8 cellular contexts compared by ENCODE assay signal in the genomic region with DNA sequence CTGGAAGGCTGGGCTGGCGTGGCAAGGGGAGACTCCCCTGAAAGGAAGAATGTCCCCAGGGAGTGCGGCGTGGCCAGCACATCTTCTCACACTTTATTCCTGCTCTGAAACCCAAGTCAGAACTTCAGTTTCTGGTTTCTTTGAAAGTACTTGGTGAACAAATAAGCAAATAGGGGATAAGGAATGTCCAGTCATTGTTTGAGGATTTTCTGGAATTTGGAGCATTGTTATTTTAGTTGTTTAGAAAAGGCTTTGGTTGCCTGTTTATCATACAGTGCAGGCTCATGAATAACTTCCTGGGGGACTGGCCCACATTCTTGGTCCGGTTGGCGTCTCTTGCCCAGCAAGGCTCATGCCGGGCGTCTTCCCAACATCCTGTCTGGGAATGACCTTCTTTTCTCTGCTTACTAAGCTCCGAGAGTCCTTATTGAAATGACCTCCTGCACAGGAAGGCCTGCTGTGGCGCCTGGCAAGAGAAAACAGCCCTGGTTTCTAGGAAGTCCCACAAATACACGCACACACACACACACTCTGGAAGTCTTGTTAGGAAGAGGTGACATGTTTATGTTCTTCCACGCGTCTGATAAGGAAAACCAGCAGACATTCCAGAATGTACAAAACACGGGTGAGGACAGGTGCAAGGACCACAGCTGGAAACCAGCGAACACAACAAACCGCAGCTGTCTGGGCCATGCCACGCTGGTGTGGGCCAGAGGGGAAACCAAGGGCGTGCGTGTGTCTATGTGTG.
DNase-seq lines count a peak whose midpoint lies in the region; ATAC-seq, FAIRE-seq and TF ChIP-seq lines count a peak whose summit lies in the region.

No MANE protein-coding gene starts in this region.

- CTCF ChIA-PET in activated naive CD4-positive, alpha-beta T cell treated with anti-CD3 and anti-CD28 coated beads, Interleukin-2, amount 10 ng/mL, durations not matched to agents 7 days and 5 days (lab: Charles Lee) = no interaction called here

- DNase-seq in HS-27A (ENCODE audit: low read depth) (peak; percentile 98), bronchial epithelial cell (ENCODE audit: low read depth) (peak; percentile 41), kidney glomerular epithelial cell (lab: John Stamatoyannopoulos, UW) (peak; percentile 96), stromal cell of bone marrow (ENCODE audit: low read depth) (peak; percentile 67), NCI-H2107 treated with DMSO at 0.1 percent for 48 hours (lab: John Stamatoyannopoulos, UW; ENCODE audit: unreplicated experiment) (no peak)
- no peak for DNase-seq in activated naive CD4-positive, alpha-beta T cell treated with anti-CD3 and anti-CD28 coated beads, Interleukin-2, amount 10 ng/mL, durations not matched to agents 7 days and 5 days

- peaks cover 7% of the 10 kb centered on the region for H3K27me3 Mint-ChIP-seq in activated naive CD4-positive, alpha-beta T cell treated with anti-CD3 and anti-CD28 coated beads, Interleukin-2, amount 10 ng/mL, durations not matched to agents 7 days and 5 days

- FAIRE-seq in bronchial epithelial cell (lab: Jason Lieb, UNC) = peak; percentile 52

- H3K4me1 Mint-ChIP-seq in activated naive CD4-positive, alpha-beta T cell treated with anti-CD3 and anti-CD28 coated beads, Interleukin-2, amount 10 ng/mL, durations not matched to agents 7 days and 5 days = no peaks in the 10 kb centered on the region

- TF ChIP-seq CTCF in bronchial epithelial cell (IDR thresholded peaks at IDR 0.05; ENCODE audit: insufficient read depth, low read length, severe bottlenecking) = no peak

- H3K27me3 ChIP-seq in bronchial epithelial cell (ENCODE audit: control insufficient read depth, insufficient read depth, low read length) = no peaks in the 10 kb centered on the region

- ATAC-seq in GM19023 (IDR thresholded peaks at IDR 0.05; ENCODE audit: unreplicated experiment) (no peak), GM19397 (IDR thresholded peaks at IDR 0.05; ENCODE audit: unreplicated experiment) (no peak)

- no peaks in the 10 kb centered on the region for H3K9me3 Mint-ChIP-seq in activated naive CD4-positive, alpha-beta T cell treated with anti-CD3 and anti-CD28 coated beads, Interleukin-2, amount 10 ng/mL, durations not matched to agents 7 days and 5 days

- H3K36me3 ChIP-seq in bronchial epithelial cell (ENCODE audit: control insufficient read depth, insufficient read depth, low read length) = no peaks in the 10 kb centered on the region

- no peak overlapping the region for H3K27ac Mint-ChIP-seq in activated naive CD4-positive, alpha-beta T cell treated with anti-CD3 and anti-CD28 coated beads, Interleukin-2, amount 10 ng/mL, durations not matched to agents 7 days and 5 days

- H3K4me3 ChIP-seq in bronchial epithelial cell (ENCODE audit: low read depth, low read length) = no peak overlapping the region

- no peaks in the 10 kb centered on the region for H3K36me3 Mint-ChIP-seq in activated naive CD4-positive, alpha-beta T cell treated with anti-CD3 and anti-CD28 coated beads, Interleukin-2, amount 10 ng/mL, durations not matched to agents 7 days and 5 days

- H3K4me3 Mint-ChIP-seq in activated naive CD4-positive, alpha-beta T cell treated with anti-CD3 and anti-CD28 coated beads, Interleukin-2, amount 10 ng/mL, durations not matched to agents 7 days and 5 days = no peak overlapping the region

Comparison
In these comparisons a context has a peak if more than half of its experiments do, and no peak if none do; other contexts are left out.
1. DNase-seq: peak in HS-27A (single experiment), bronchial epithelial cell (single experiment), kidney glomerular epithelial cell (single experiment) and stromal cell of bone marrow (single experiment); none in activated naive CD4-positive, alpha-beta T cell treated with anti-CD3 and anti-CD28 coated beads, Interleukin-2, amount 10 ng/mL, durations not matched to agents 7 days and 5 days (single experiment) and NCI-H2107 treated with DMSO at 0.1 percent for 48 hours (single experiment).